ENCODE assay signal across 11 cellular contexts in genomic region chr5:131396015-131396414, GRCh38.
A peak's percentile ranks its signal among the peaks of the same experiment; 100 is the strongest.
DNase-seq lines count a peak whose midpoint lies in the region; ATAC-seq, FAIRE-seq and TF ChIP-seq lines count a peak whose summit lies in the region.
"Had no signal": no experiment of that assay in that cellular context is flagged by ENCODE, and none has a peak within 500 bp of the region (broad histone marks: within the 10 kb centered on the region; RNA-seq: fewer than 3 reads in every experiment).

No MANE protein-coding gene starts in this region.

- H3K4me1 Mint-ChIP-seq in immature natural killer cell = peaks cover 16 to 63% of the 10 kb centered on the region in 2 donors
- peaks cover 14% of the 10 kb centered on the region for H3K4me1 Mint-ChIP-seq in osteocyte (ENCODE audit: unreplicated experiment)

- H3K4me3 Mint-ChIP-seq in immature natural killer cell (no peak overlapping the region), osteocyte (ENCODE audit: unreplicated experiment) (no peak overlapping the region)

- DNase-seq in immature natural killer cell (no peak), iPS-NIHi7 (ENCODE audit: extremely low spot score) (no peak), NCI-H187 treated with DMSO at 0.1 percent for 48 hours (lab: John Stamatoyannopoulos, UW) (no peak), H54 (ENCODE audit: insufficient read length, low spot score) (no peak), osteocyte (ENCODE audit: extremely low spot score, unreplicated experiment) (no peak)
- DNase-seq: NCI-H526 treated with DMSO at 0.1 percent for 48 hours, pancreas had no signal

- H3K9me3 Mint-ChIP-seq in immature natural killer cell (peaks cover 0 to 4% (median 2%) of the 10 kb centered on the region in 6 donors), osteocyte (ENCODE audit: unreplicated experiment) (peaks cover 4% of the 10 kb centered on the region)

- ATAC-seq in GM18868 (IDR thresholded peaks at IDR 0.05; ENCODE audit: unreplicated experiment) (peak; percentile 87), GM21526 (IDR thresholded peaks at IDR 0.05; ENCODE audit: low FRiP score, unreplicated experiment) (peak; percentile 80), HG03280 (IDR thresholded peaks at IDR 0.05; ENCODE audit: unreplicated experiment) (peak; percentile 80)
- ATAC-seq: pancreas had no signal

- TF ChIP-seq POLR2A in H54 (IDR thresholded peaks at IDR 0.05; ENCODE audit: low read depth, low read length) = no peak

- H3K27ac Mint-ChIP-seq in immature natural killer cell (peak overlapping the region; percentile 52 to 83 (median 68)), osteocyte (ENCODE audit: unreplicated experiment) (no peak overlapping the region)

- no peak for FAIRE-seq in H54 (lab: Jason Lieb, UNC)
- FAIRE-seq: colon, pancreas had no signal

- TF ChIP-seq CTCF in osteocyte (IDR thresholded peaks at IDR 0.05) = no peak

- H3K36me3 Mint-ChIP-seq in immature natural killer cell (peaks cover 31 to 55% (median 35%) of the 10 kb centered on the region in 3 donors), osteocyte (ENCODE audit: unreplicated experiment) (peaks cover 65% of the 10 kb centered on the region)

- peaks cover 2 to 24% (median 22%) of the 10 kb centered on the region in 3 donors for H3K27me3 Mint-ChIP-seq in immature natural killer cell (ENCODE audit: low read depth in 3 of 3)
- no peaks in the 10 kb centered on the region for H3K27me3 Mint-ChIP-seq in osteocyte (ENCODE audit: unreplicated experiment)
